In genomic region chr20:62147528-62147927, GRCh38 we compare ENCODE assay signal across 2 cellular contexts.
A peak's percentile ranks its signal among the peaks of the same experiment; 100 is the strongest.
TF ChIP-seq lines count a peak whose summit lies in the region.

No MANE protein-coding gene starts in this region.

TF ChIP-seq in HepG2, 621 proteins besides CTCF, POLR2A, EP300 and RAD21:
- TF ChIP-seq HHEX (CRISPR knock-in tag; IDR thresholded peaks at IDR 0.05) (no peak), ZFX (CRISPR knock-in tag; IDR thresholded peaks at IDR 0.05; ENCODE audit: low read depth) (no peak), ZMYM3 (CRISPR knock-in tag; IDR thresholded peaks at IDR 0.05) (peak; percentile 45; the same call in 1 of the 2 replicates), ZNF687 (CRISPR knock-in tag; IDR thresholded peaks at IDR 0.05) (0 out of 2 replicates have a peak, but pooled peaks have one; percentile 5), MYC (CRISPR knock-in tag; IDR thresholded peaks at IDR 0.05; ENCODE audit: borderline replicate concordance) (0 out of 2 replicates have a peak, but pooled peaks have one; percentile 0), NR3C1 (CRISPR knock-in tag; IDR thresholded peaks at IDR 0.05) (no peak), NFKB2 (CRISPR knock-in tag; IDR thresholded peaks at IDR 0.05; ENCODE audit: borderline replicate concordance) (0 out of 2 replicates have a peak, but pooled peaks have one; percentile 0), ZNF790 (CRISPR knock-in tag; IDR thresholded peaks at IDR 0.05; ENCODE audit: borderline replicate concordance) (no peak), ZNF337 (CRISPR knock-in tag; IDR thresholded peaks at IDR 0.05; ENCODE audit: borderline replicate concordance, low read depth) (peak; percentile 97; the same call in 1 of the 2 replicates)

TF ChIP-seq in liver, 16 proteins besides CTCF, POLR2A, EP300 and RAD21:
- TF ChIP-seq ATF3 (IDR thresholded peaks at IDR 0.05) (no peak), HNF4A (conservative IDR thresholded peaks at IDR 0.05) (no peak), FOXA2 (IDR thresholded peaks at IDR 0.05) (no peak), FOXA1 (IDR thresholded peaks at IDR 0.05) (no peak)
TF ChIP-seq in liver: peak in this region for 0.
